Comparison of ENCODE assay signal across 17 cellular contexts in the genomic region with DNA sequence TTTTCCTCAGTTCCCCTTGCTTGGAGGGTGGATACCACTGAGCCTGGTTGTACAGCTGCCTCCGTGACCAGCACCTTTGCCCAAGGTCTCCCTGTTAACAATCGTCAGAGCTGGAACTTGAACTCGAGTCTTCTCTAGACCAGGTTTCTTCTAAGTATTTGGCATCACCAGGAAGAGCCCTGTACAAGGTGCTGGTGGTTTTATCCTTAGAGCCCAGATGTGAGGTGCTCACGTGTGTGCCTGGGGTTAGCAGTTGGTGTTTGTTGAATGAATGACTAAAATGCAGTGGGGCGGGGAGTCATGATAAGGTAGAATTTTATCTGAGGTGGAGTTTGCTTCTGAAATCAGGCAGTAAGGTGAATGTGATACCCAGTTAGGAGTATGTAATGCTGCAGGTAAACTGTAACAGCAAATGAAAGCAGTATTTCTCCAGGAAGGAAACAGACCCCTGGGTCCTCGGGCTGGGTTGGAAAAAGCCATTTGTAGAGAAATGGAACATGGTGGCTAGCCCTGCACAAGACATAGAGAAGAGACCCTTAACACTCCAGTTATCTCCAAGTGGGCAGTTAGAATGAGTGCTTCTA. TPM values are rescaled to one million over a fixed set of nuclear protein-coding genes. Genes with fewer than 3 reads are reported as not detected.
DNase-seq lines count a peak whose midpoint lies in the region; ATAC-seq and TF ChIP-seq lines count a peak whose summit lies in the region.
"Had no signal": no experiment of that assay in that cellular context is flagged by ENCODE, and none has a peak within 500 bp of the region (broad histone marks: within the 10 kb centered on the region; RNA-seq: fewer than 3 reads in every experiment).

No MANE protein-coding gene starts in this region.

- peaks cover 0 to 39% (median 1%) of the 10 kb centered on the region in 6 donors for H3K36me3 ChIP-seq in spleen
- H3K36me3 ChIP-seq: breast epithelium, gastroesophageal sphincter, tibial artery had no signal

- peaks cover 13% of the 10 kb centered on the region for H3K36me3 Mint-ChIP-seq in activated naive CD4-positive, alpha-beta T cell treated with anti-CD3 and anti-CD28 coated beads for 36 hours (ENCODE audit: low read depth)
- H3K36me3 Mint-ChIP-seq in T-cell: peaks cover 15% of the 10 kb centered on the region
- H3K36me3 Mint-ChIP-seq in effector memory CD8-positive, alpha-beta T cell (ENCODE audit: insufficient read depth): peaks cover 36% of the 10 kb centered on the region

- no peak for DNase-seq in activated naive CD4-positive, alpha-beta T cell treated with anti-CD3 and anti-CD28 coated beads for 36 hours
- DNase-seq in activated naive CD4-positive, alpha-beta T cell treated with Interleukin-2 at 50 U/mL for 16 hours: no peak
- DNase-seq in T-cell (no peak), spleen (no peak), NCI-H1694 treated with DMSO at 0.1 percent for 48 hours (lab: John Stamatoyannopoulos, UW) (no peak), NCI-H524 (lab: John Stamatoyannopoulos, UW) (no peak), AML-193 (lab: John Stamatoyannopoulos, UW) (no peak)
- no peak for DNase-seq in effector memory CD8-positive, alpha-beta T cell
- DNase-seq: activated B cell treated with CpG ODN at 0.5 μM for 24 hours, DMS53, NCI-H2171, psoas muscle, tibial artery had no signal

- CTCF ChIA-PET in activated naive CD4-positive, alpha-beta T cell treated with anti-CD3 and anti-CD28 coated beads for 36 hours (lab: Charles Lee): interaction anchor here (0.5 to 1.7 kb wide), 2 partner anchors 17 to 76 kb away, joined by 4 to 5 read pairs; no protein-coding TSS in a partner anchor
- CTCF ChIA-PET in T-cell (lab: Charles Lee): no interaction called here

- POLR2A ChIA-PET in T-cell (lab: Charles Lee): no interaction called here

- H3K27ac Mint-ChIP-seq in activated naive CD4-positive, alpha-beta T cell treated with anti-CD3 and anti-CD28 coated beads for 36 hours: peak overlapping the region; percentile 14
- peak overlapping the region; percentile 72 to 81 for H3K27ac Mint-ChIP-seq in T-cell
- H3K27ac Mint-ChIP-seq in effector memory CD8-positive, alpha-beta T cell: peak overlapping the region; percentile 72 to 96
- H3K27ac Mint-ChIP-seq: activated B cell treated with CpG ODN at 0.5 μM for 24 hours had no signal

- no peak for ATAC-seq in T-cell (replicated peaks in 1 of 4)
- no peak for ATAC-seq in effector memory CD8-positive, alpha-beta T cell (replicated peaks)
- ATAC-seq: gastroesophageal sphincter, psoas muscle had no signal

- WGBS in spleen, 5 donors: 72 to 83% (median 78%) methylated on average over 6 of the region's 6 CpGs

- intact Hi-C loops in activated naive CD4-positive, alpha-beta T cell treated with anti-CD3 and anti-CD28 coated beads for 36 hours (cut with micrococcal nuclease): loop anchor here (5.0 kb wide), 1 partner anchor 261 kb away; no protein-coding TSS in a partner anchor
- intact Hi-C loops in spleen (cut with DNase I; ENCODE audit: low total_unique reads): no loop called here

- H3K9me3 Mint-ChIP-seq in activated naive CD4-positive, alpha-beta T cell treated with anti-CD3 and anti-CD28 coated beads for 36 hours: no peaks in the 10 kb centered on the region
- no peaks in the 10 kb centered on the region for H3K9me3 Mint-ChIP-seq in T-cell
- no peaks in the 10 kb centered on the region for H3K9me3 Mint-ChIP-seq in effector memory CD8-positive, alpha-beta T cell
- H3K9me3 Mint-ChIP-seq: activated B cell treated with CpG ODN at 0.5 μM for 24 hours had no signal

- TF ChIP-seq CTCF in spleen (IDR thresholded peaks at IDR 0.05 in 8 of 11, conservative IDR thresholded peaks at IDR 0.05 in 3 of 11): no peak

- peaks cover 61% of the 10 kb centered on the region for H3K4me1 Mint-ChIP-seq in activated naive CD4-positive, alpha-beta T cell treated with anti-CD3 and anti-CD28 coated beads for 36 hours (ENCODE audit: low read depth)
- peaks cover 63 to 73% (median 69%) of the 10 kb centered on the region in 3 donors for H3K4me1 Mint-ChIP-seq in T-cell
- H3K4me1 Mint-ChIP-seq in effector memory CD8-positive, alpha-beta T cell (ENCODE audit: low read depth in 2 of 2): peaks cover 44 to 50% of the 10 kb centered on the region in 2 donors

- H3K4me1 ChIP-seq in spleen: peaks cover 21 to 88% (median 76%) of the 10 kb centered on the region in 6 donors

- H3K27me3 Mint-ChIP-seq in activated naive CD4-positive, alpha-beta T cell treated with anti-CD3 and anti-CD28 coated beads for 36 hours (ENCODE audit: low read depth): no peaks in the 10 kb centered on the region
- no peaks in the 10 kb centered on the region for H3K27me3 Mint-ChIP-seq in T-cell
- H3K27me3 Mint-ChIP-seq in effector memory CD8-positive, alpha-beta T cell: no peaks in the 10 kb centered on the region
- H3K27me3 Mint-ChIP-seq: activated B cell treated with CpG ODN at 0.5 μM for 24 hours had no signal

- no peaks in the 10 kb centered on the region for H3K27me3 ChIP-seq in spleen (replicated peaks in 1 of 7)
- H3K27me3 ChIP-seq: breast epithelium, gastroesophageal sphincter, tibial artery had no signal

- no peak for TF ChIP-seq POLR2A in spleen (IDR thresholded peaks at IDR 0.05)

- H3K9me3 ChIP-seq in spleen: no peaks in the 10 kb centered on the region
- H3K9me3 ChIP-seq: breast epithelium, gastroesophageal sphincter, psoas muscle, tibial artery had no signal

- no peak overlapping the region for H3K4me3 Mint-ChIP-seq in activated naive CD4-positive, alpha-beta T cell treated with anti-CD3 and anti-CD28 coated beads for 36 hours
- H3K4me3 Mint-ChIP-seq in T-cell: peak overlapping the region in 1 of 3 donors; percentile 91
- H3K4me3 Mint-ChIP-seq in effector memory CD8-positive, alpha-beta T cell: peak overlapping the region; percentile 61 to 92

- H3K27ac ChIP-seq in spleen: peak overlapping the region in 7 of 8 donors; percentile 79 to 97 (median 91)
- H3K27ac ChIP-seq: psoas muscle, tibial artery had no signal

- no peak overlapping the region for H3K4me3 ChIP-seq in spleen
- H3K4me3 ChIP-seq: breast epithelium, gastroesophageal sphincter, psoas muscle, tibial artery had no signal

RNA-seq across cellular contexts. Expression of a gene that starts 3.1 kb away (rescaled TPM):
- 10 to 100 TPM; 19.4 to 19.5 TPM for total RNA-seq in activated naive CD4-positive, alpha-beta T cell treated with anti-CD3 and anti-CD28 coated beads for 36 hours
- 10 to 100 TPM; 35.4 to 63.7 (median 54.9) TPM for total RNA-seq in T-cell
- total RNA-seq in spleen: 10 to 100 TPM; 47.5 to 83.1 (median 65.4) TPM
- polyA plus RNA-seq in spleen: 10 to 100 TPM; 12.7 to 32.3 (median 15.2) TPM

RNA-seq across cellular contexts. Expression of a gene that starts 33.0 kb away (rescaled TPM):
- total RNA-seq in activated naive CD4-positive, alpha-beta T cell treated with anti-CD3 and anti-CD28 coated beads for 36 hours: 10 to 100 TPM; 38.2 to 38.9 TPM
- total RNA-seq in T-cell: 10 to 100 TPM; 27.8 to 44.1 (median 39.3) TPM
- 100 to 1,000 TPM in 1 of 7 donors, 10 to 100 TPM in 6; 66.3 to 102 (median 92.1) TPM for total RNA-seq in spleen
- 10 to 100 TPM; 60.2 to 94.6 (median 63.5) TPM for polyA plus RNA-seq in spleen

RNA-seq across cellular contexts. Expression of a gene that starts 36.8 kb away (rescaled TPM):
- total RNA-seq in activated naive CD4-positive, alpha-beta T cell treated with anti-CD3 and anti-CD28 coated beads for 36 hours: not detected
- total RNA-seq in T-cell (not detected), spleen (not detected)
- under 1 TPM; 0.49 to 0.86 (median 0.57) TPM for polyA plus RNA-seq in spleen
- total RNA-seq: activated B cell treated with CpG ODN at 0.5 μM for 24 hours, breast epithelium, gastroesophageal sphincter, HT1080, psoas muscle, SK-MEL-5 had no signal

RNA-seq across cellular contexts. Expression of a gene that starts 58.1 kb away (rescaled TPM):
- 10 to 100 TPM; 23.3 to 23.9 TPM for total RNA-seq in activated naive CD4-positive, alpha-beta T cell treated with anti-CD3 and anti-CD28 coated beads for 36 hours
- total RNA-seq in T-cell (10 to 100 TPM; 40.6 to 72.3 (median 67.0) TPM), spleen (10 to 100 TPM; 34.2 to 52.2 (median 47.1) TPM)
- 10 to 100 TPM; 36.0 to 68.0 (median 62.7) TPM for polyA plus RNA-seq in spleen

Comparison
In these comparisons a context has a peak if more than half of its experiments do, and no peak if none do; other contexts are left out.
1. H3K27ac Mint-ChIP-seq: peak in every context shown above with its lines; median percentile 84 in effector memory CD8-positive, alpha-beta T cell; 76 in T-cell; 14 in activated naive CD4-positive, alpha-beta T cell treated with anti-CD3 and anti-CD28 coated beads for 36 hours.